16 cellular contexts compared by ENCODE assay signal in the genomic region with DNA sequence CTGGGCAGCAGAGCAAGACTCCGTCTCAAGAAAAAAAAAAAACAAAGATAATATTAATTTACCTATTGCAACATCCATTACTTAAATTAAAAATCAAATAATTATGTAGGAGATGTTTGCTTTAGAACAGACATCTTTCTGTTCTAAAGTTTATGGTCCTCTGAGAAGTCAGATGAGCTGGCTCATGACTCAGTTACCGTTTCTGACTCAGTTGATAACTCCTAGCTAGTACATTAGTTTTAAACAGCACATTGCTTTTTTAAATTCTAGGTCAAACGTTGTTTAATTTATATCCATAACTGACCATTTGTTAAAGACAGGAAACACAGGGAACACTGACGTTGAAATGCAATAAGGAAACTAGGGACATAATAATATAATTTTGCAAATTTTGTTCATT.
A peak's percentile ranks its signal among the peaks of the same experiment; 100 is the strongest.
DNase-seq lines count a peak whose midpoint lies in the region; ATAC-seq and TF ChIP-seq lines count a peak whose summit lies in the region.
"Had no signal": no experiment of that assay in that cellular context is flagged by ENCODE, and none has a peak within 500 bp of the region (broad histone marks: within the 10 kb centered on the region; RNA-seq: fewer than 3 reads in every experiment).

No MANE protein-coding gene starts in this region.

- no peak for TF ChIP-seq POLR2A in breast epithelium (IDR thresholded peaks at IDR 0.05)

- no peak for TF ChIP-seq CTCF in mammary epithelial cell (conservative IDR thresholded peaks at IDR 0.05 in 1 of 2, IDR thresholded peaks at IDR 0.05 in 1 of 2; ENCODE audit: extremely low read depth in 1 of 2, insufficient read depth in 1 of 2, low read depth in 1 of 2, low read length in 2 of 2)
- TF ChIP-seq CTCF in breast epithelium (IDR thresholded peaks at IDR 0.05): no peak
- TF ChIP-seq CTCF in PC-3 (conservative IDR thresholded peaks at IDR 0.05; ENCODE audit: low read depth, low read length): no peak
- TF ChIP-seq CTCF in fibroblast of mammary gland (conservative IDR thresholded peaks at IDR 0.05; ENCODE audit: control insufficient read depth, insufficient read depth, low read depth, low read length): no peak

- no peaks in the 10 kb centered on the region for H3K9me2 ChIP-seq in PC-3 (replicated peaks; ENCODE audit: low read length)

- DNase-seq in mammary epithelial cell: peak; percentile 63
- no peak for DNase-seq in breast epithelium (ENCODE audit: low spot score in 2 of 2)
- DNase-seq in PC-3: peak; percentile 81
- DNase-seq in fibroblast of mammary gland (ENCODE audit: low read depth): peak; percentile 68
- DNase-seq in activated CD4-positive, CD25-positive, alpha-beta regulatory T cell treated with anti-CD3 and anti-CD28 coated beads, Interleukin-2, amount 50 U/mL, for 72 hours: no peak
- DNase-seq: DMS53, Kasumi-1, NCI-H1694, NCI-H2081, NCI-H446, NCI-H526, OCI-M1, RPMI8226, SHP77 had no signal

- ATAC-seq in PC-3: peak; percentile 37; the same call in 1 of the 2 replicates
- ATAC-seq in GM19452 (IDR thresholded peaks at IDR 0.05; ENCODE audit: unreplicated experiment): no peak
- ATAC-seq in GM18858 (IDR thresholded peaks at IDR 0.05; ENCODE audit: unreplicated experiment): no peak

- BruUV-seq in mammary epithelial cell (replicated peaks; lab: Mats Ljungman, UMichigan) (no TSS peak), PC-3 (replicated peaks; lab: Mats Ljungman, UMichigan) (no TSS peak)

- 79% methylated on average over 4 of the region's 4 CpGs for WGBS in mammary epithelial cell (ENCODE audit: low coverage, missing lambda C conversion rate)

- dilution Hi-C loops in mammary epithelial cell (cut with HindIII; ENCODE audit: low sequenced_read_pairs): no loop called here

- CTCF ChIA-PET in mammary epithelial cell (lab: Charles Lee; ENCODE audit: low non-redundant PET) (no interaction called here), PC-3 (lab: Charles Lee) (interaction anchor here (0.7 kb wide), 1 partner anchor 53 kb away, joined by 4 read pairs; no protein-coding TSS in a partner anchor)

- H4K20me1 ChIP-seq in mammary epithelial cell (ENCODE audit: insufficient read depth, low read length) (no peaks in the 10 kb centered on the region), PC-3 (ENCODE audit: low read length) (no peaks in the 10 kb centered on the region)

- H3K4me2 ChIP-seq in mammary epithelial cell (ENCODE audit: insufficient read depth, low read depth, low read length): no peak overlapping the region
- H3K4me2 ChIP-seq in PC-3 (ENCODE audit: low read length): peak overlapping the region; percentile 32

- H3K9ac ChIP-seq in mammary epithelial cell (ENCODE audit: insufficient read depth, low read length) (no peak overlapping the region), PC-3 (ENCODE audit: low read length) (peak overlapping the region; percentile 62)

- POLR2A ChIA-PET in PC-3 (lab: Charles Lee; ENCODE audit: unreplicated experiment): interaction anchor here (0.7 kb wide), 1 partner anchor 46 kb away, joined by 4 read pairs; no protein-coding TSS in a partner anchor

- H2AFZ ChIP-seq in mammary epithelial cell (ENCODE audit: low read depth, low read length) (no peak overlapping the region), PC-3 (ENCODE audit: low read length) (peak overlapping the region; percentile 29; the same call in 1 of the 2 replicates)

- in situ Hi-C loops in mammary epithelial cell (cut with MboI; ENCODE audit: low sequenced_read_pairs in 2 of 2): no loop called here

- H3K79me2 ChIP-seq in mammary epithelial cell (ENCODE audit: insufficient read depth, low read length): no peaks in the 10 kb centered on the region
- no peaks in the 10 kb centered on the region for H3K79me2 ChIP-seq in PC-3 (ENCODE audit: low read length)

- H3K4me1 ChIP-seq in mammary epithelial cell (ENCODE audit: insufficient read depth, low read length) (no peaks in the 10 kb centered on the region), breast epithelium (no peaks in the 10 kb centered on the region), PC-3 (ENCODE audit: insufficient read depth, low read length) (peaks cover 62% of the 10 kb centered on the region)

- H3K27me3 ChIP-seq in mammary epithelial cell (ENCODE audit: insufficient read depth, low read length): no peaks in the 10 kb centered on the region
- H3K27me3 ChIP-seq in breast epithelium: no peaks in the 10 kb centered on the region
- no peaks in the 10 kb centered on the region for H3K27me3 ChIP-seq in PC-3 (ENCODE audit: low read length)

- H3K27ac ChIP-seq in mammary epithelial cell (ENCODE audit: insufficient read depth, low read depth, low read length) (no peak overlapping the region), breast epithelium (no peak overlapping the region), PC-3 (ENCODE audit: low read length) (peak overlapping the region; percentile 90)

- H3K4me3 ChIP-seq in mammary epithelial cell (replicated peaks in 1 of 3; ENCODE audit: insufficient read depth in 1 of 3, low read depth in 2 of 3, low read length in 3 of 3) (no peak overlapping the region), breast epithelium (no peak overlapping the region), PC-3 (ENCODE audit: low read length) (no peak overlapping the region), fibroblast of mammary gland (ENCODE audit: control insufficient read depth, low read depth, low read length) (no peak overlapping the region)

- no peaks in the 10 kb centered on the region for H3F3A ChIP-seq in PC-3 (ENCODE audit: low read length, unreplicated experiment)

- H3K36me3 ChIP-seq in mammary epithelial cell (ENCODE audit: insufficient read depth, low read length) (no peaks in the 10 kb centered on the region), breast epithelium (no peaks in the 10 kb centered on the region), PC-3 (ENCODE audit: low read depth, low read length) (no peaks in the 10 kb centered on the region)

- intact Hi-C loops in mammary epithelial cell (cut with micrococcal nuclease) (no loop called here), breast epithelium (cut with DNase I; ENCODE audit: low total_unique reads) (no loop called here), PC-3 (cut with micrococcal nuclease) (no loop called here)

- H3K9me3 ChIP-seq in mammary epithelial cell (replicated peaks; ENCODE audit: insufficient read depth, low read length) (no peaks in the 10 kb centered on the region), breast epithelium (no peaks in the 10 kb centered on the region), PC-3 (ENCODE audit: low read length) (no peaks in the 10 kb centered on the region)

Comparison
In these comparisons a context has a peak if more than half of its experiments do, and no peak if none do; other contexts are left out.
1. DNase-seq: peak in mammary epithelial cell (single experiment), PC-3 (single experiment) and fibroblast of mammary gland (single experiment); none in breast epithelium (0 of 2) and activated CD4-positive, CD25-positive, alpha-beta regulatory T cell treated with anti-CD3 and anti-CD28 coated beads, Interleukin-2, amount 50 U/mL, for 72 hours (single experiment).